8 cellular contexts compared by ENCODE assay signal in genomic region chr4:146333187-146333894, GRCh38.
DNase-seq lines count a peak whose midpoint lies in the region; ATAC-seq and TF ChIP-seq lines count a peak whose summit lies in the region.

No MANE protein-coding gene starts in this region.

- no peak overlapping the region for H3K4me3 Mint-ChIP-seq in mesothelial cell of epicardium

- no peaks in the 10 kb centered on the region for H3K36me3 Mint-ChIP-seq in mesothelial cell of epicardium

- peaks cover 39% of the 10 kb centered on the region for H3K27me3 Mint-ChIP-seq in mesothelial cell of epicardium (ENCODE audit: low read depth)

- H3K27ac Mint-ChIP-seq in mesothelial cell of epicardium = no peak overlapping the region

- peak overlapping the region; percentile 41 for H3K27ac ChIP-seq in urinary bladder (ENCODE audit: low read depth)

- H3K4me3 ChIP-seq in urinary bladder (ENCODE audit: low read depth, low read length) = no peak overlapping the region

- peak; percentile 36 for DNase-seq in GM13976 (ENCODE audit: low spot score)
- DNase-seq in Kasumi-1 (lab: John Stamatoyannopoulos, UW) = peak; percentile 12 to 15
- peak; percentile 17 for DNase-seq in amniotic stem cell (lab: John Stamatoyannopoulos, UW)
- DNase-seq in COLO829 (ENCODE audit: low spot score) = no peak
- DNase-seq in activated effector memory CD4-positive, alpha-beta T cell treated with anti-CD3 and anti-CD28 coated beads, Interleukin-2, amount 50 U/mL, for 16 hours = no peak
- no peak for DNase-seq in mesothelial cell of epicardium (ENCODE audit: low spot score in 2 of 2, unreplicated experiment in 2 of 2)

- WGBS in urinary bladder = 48% methylated on average over 4 of the region's 4 CpGs

- ATAC-seq in GM21723 (IDR thresholded peaks at IDR 0.05; ENCODE audit: unreplicated experiment) = peak; percentile 90

- H3K4me1 ChIP-seq in urinary bladder (ENCODE audit: insufficient read depth) = peaks cover 1% of the 10 kb centered on the region

- H3K9me3 Mint-ChIP-seq in mesothelial cell of epicardium = no peaks in the 10 kb centered on the region

- TF ChIP-seq CTCF in GM13976 (IDR thresholded peaks at IDR 0.05; ENCODE audit: borderline replicate concordance, control extremely low read depth, extremely low read depth, insufficient read depth, missing control alignments) = no peak
- no peak for TF ChIP-seq CTCF in mesothelial cell of epicardium (IDR thresholded peaks at IDR 0.05; ENCODE audit: unreplicated experiment)

- in situ Hi-C loops in GM13976 (cut with MboI; ENCODE audit: low sequenced_read_pairs, unreplicated experiment) = loop anchor here (25.0 kb wide), 1 partner anchor 754 kb away; no protein-coding TSS in a partner anchor

- H3K4me1 Mint-ChIP-seq in mesothelial cell of epicardium = peaks cover 10% of the 10 kb centered on the region

- no peaks in the 10 kb centered on the region for H3K36me3 ChIP-seq in urinary bladder (ENCODE audit: insufficient read depth)

Comparison
In these comparisons a context has a peak if more than half of its experiments do, and no peak if none do; other contexts are left out.
1. DNase-seq: peak in GM13976 (single experiment), Kasumi-1 (2 of 2) and amniotic stem cell (single experiment); none in COLO829 (single experiment), activated effector memory CD4-positive, alpha-beta T cell treated with anti-CD3 and anti-CD28 coated beads, Interleukin-2, amount 50 U/mL, for 16 hours (single experiment) and mesothelial cell of epicardium (0 of 2).